8 cellular contexts compared by ENCODE assay signal in the genomic region with DNA sequence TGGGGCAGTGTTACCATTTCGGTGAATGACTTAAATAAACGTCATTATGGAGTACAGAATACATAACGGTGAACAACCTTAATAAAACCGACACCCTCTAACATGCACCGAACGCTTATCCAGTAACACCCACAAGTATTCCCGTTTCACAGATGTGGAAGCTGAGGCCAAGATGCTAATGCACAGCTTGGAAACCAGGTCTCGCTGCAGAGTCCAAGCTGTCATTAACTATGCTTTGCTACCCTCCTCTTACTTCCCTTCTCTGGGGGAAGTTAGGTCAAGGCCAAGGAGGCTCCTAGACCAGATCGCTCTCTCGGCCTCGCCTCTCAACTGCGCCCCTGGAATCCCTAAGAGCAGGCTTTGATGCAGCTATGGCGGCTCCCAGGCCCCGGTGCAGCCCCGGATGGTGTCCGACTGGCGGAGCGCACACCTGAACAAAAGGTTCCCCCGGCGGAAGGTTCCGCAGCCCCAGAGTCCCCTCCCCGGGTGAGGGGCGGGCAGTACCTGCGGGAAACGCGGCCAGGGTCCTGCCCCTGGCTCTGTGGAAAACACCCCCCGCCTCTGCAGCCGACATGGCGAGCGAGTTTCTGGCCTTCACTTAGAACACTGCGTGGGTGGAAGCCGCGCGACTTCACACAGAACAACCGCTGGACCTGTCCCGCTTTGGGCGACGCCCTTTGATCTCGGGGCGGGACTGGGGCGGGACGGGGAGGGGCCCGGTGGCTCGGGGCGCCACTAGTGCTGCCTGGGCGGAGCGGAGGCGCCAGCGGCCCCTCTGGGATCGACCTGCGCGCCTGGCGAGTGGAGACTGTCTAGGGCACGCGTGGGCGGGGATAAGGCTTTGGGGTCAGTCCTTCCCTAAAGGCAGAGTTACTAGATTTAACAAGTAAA. TPM values are rescaled to one million over a fixed set of nuclear protein-coding genes. Genes with fewer than 3 reads are reported as not detected.
A peak's percentile ranks its signal among the peaks of the same experiment; 100 is the strongest.
DNase-seq lines count a peak whose midpoint lies in the region; ATAC-seq and TF ChIP-seq lines count a peak whose summit lies in the region.

A gene with protein sequence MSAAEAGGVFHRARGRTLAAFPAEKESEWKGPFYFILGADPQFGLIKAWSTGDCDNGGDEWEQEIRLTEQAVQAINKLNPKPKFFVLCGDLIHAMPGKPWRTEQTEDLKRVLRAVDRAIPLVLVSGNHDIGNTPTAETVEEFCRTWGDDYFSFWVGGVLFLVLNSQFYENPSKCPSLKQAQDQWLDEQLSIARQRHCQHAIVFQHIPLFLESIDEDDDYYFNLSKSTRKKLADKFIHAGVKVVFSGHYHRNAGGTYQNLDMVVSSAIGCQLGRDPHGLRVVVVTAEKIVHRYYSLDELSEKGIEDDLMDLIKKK (minus strand): TSS at position 685 of the 891 bp plus-strand sequence. CDS start 111 bp downstream, at position 574.

- CTCF ChIA-PET in activated B cell treated with CpG ODN at 0.5 μM for 24 hours (lab: Charles Lee): no interaction called here

- H3K9me3 Mint-ChIP-seq in activated B cell treated with CpG ODN at 0.5 μM for 24 hours: peaks cover 3% of the 10 kb centered on the region

- peak within 1 kb of the TSS; percentile 93 for H3K4me3 Mint-ChIP-seq in activated B cell treated with CpG ODN at 0.5 μM for 24 hours

- H3K27ac Mint-ChIP-seq in activated B cell treated with CpG ODN at 0.5 μM for 24 hours: peak within 1 kb of the TSS; percentile 89

- peaks cover 34% of the 10 kb centered on the region for H3K4me1 Mint-ChIP-seq in activated B cell treated with CpG ODN at 0.5 μM for 24 hours

- ATAC-seq in GM18861 (IDR thresholded peaks at IDR 0.05; ENCODE audit: unreplicated experiment) (peak; percentile 73), HG03095 (IDR thresholded peaks at IDR 0.05; ENCODE audit: unreplicated experiment) (peak; percentile 72), activated B cell treated with CpG ODN at 0.5 μM for 24 hours (ENCODE audit: low read depth) (peak; percentile 89)

- POLR2A ChIA-PET in activated B cell treated with CpG ODN at 0.5 μM for 24 hours (lab: Charles Lee): interaction anchor here (0.7 to 0.8 kb wide), 4 partner anchors 256 to 1125 kb away, joined by 3 to 7 read pairs (median 5); no protein-coding TSS in a partner anchor

- H3K36me3 Mint-ChIP-seq in activated B cell treated with CpG ODN at 0.5 μM for 24 hours (ENCODE audit: low read depth): no peaks in the 10 kb centered on the region

- intact Hi-C loops in activated B cell treated with CpG ODN at 0.5 μM for 24 hours (cut with micrococcal nuclease): loop anchor here (1.0 to 10.0 kb wide), 7 partner anchors 256 to 1859 kb away; a partner anchor contains a TSS

- peak within 1 kb of the TSS; percentile 70 for H3K4me3 ChIP-seq in cardiac fibroblast (replicated peaks in 1 of 2; ENCODE audit: low read depth in 2 of 2, low read length in 2 of 2)

- TF ChIP-seq CTCF in activated B cell treated with CpG ODN at 0.5 μM for 24 hours (IDR thresholded peaks at IDR 0.05) (no peak), cardiac fibroblast (IDR thresholded peaks at IDR 0.05; ENCODE audit: low read depth, low read length) (no peak)

- peak; percentile 91 for DNase-seq in A172 (ENCODE audit: low spot score)
- DNase-seq in NCI-H2196 treated with DMSO at 0.1 percent for 48 hours (lab: John Stamatoyannopoulos, UW; ENCODE audit: unreplicated experiment): peak; percentile 87
- DNase-seq in activated B cell treated with CpG ODN at 0.5 μM for 24 hours: peak; percentile 94
- peak; percentile 89 to 96 for DNase-seq in cardiac fibroblast (ENCODE audit: low read depth in 2 of 2)
- DNase-seq in inferior parietal cortex (ENCODE audit: extremely low spot score): peak; percentile 87
- peak; percentile 90 for DNase-seq in smooth muscle cell of the brain vasculature (ENCODE audit: low read depth, low spot score)

- no peaks in the 10 kb centered on the region for H3K27me3 Mint-ChIP-seq in activated B cell treated with CpG ODN at 0.5 μM for 24 hours

RNA-seq across cellular contexts. Expression of the gene that starts here (rescaled TPM):
- 51.8 and 55.6 TPM in 2 replicates for total RNA-seq in A172 (2014; rRNA removed; shearing (Covaris generic))
- total RNA-seq in activated B cell treated with CpG ODN at 0.5 μM for 24 hours: 12.2 and 14.1 TPM in 2 replicates

Comparison
In these comparisons a context has a peak if more than half of its experiments do, and no peak if none do; other contexts are left out.
1. Peak in every context shown above with its lines: DNase-seq, ATAC-seq and H3K4me3 ChIP-seq.